Comparison of ENCODE assay signal across 1 cellular context in the genomic region with DNA sequence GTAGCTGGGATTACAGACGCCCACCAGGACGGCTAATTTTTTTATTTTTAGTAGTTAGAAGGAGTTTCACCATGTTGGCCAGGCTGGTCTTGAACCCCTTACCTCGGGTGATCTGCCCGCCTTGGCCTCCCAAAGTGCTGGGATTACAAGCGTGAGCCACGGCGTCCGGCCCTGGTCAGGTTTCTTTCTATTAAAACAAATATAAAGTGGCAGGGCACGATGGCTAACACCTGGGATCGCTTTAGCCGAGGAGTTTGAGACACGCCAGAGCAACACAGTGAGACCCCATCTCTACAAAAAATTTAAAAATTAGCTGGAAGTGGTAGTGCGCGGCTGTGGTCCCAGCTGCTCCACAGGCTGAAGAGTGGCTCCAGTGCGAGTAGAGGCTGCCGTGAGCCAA.
TF ChIP-seq lines count a peak whose summit lies in the region.

No MANE protein-coding gene starts in this region.

TF ChIP-seq in IMR-90, 13 proteins besides CTCF, POLR2A, EP300 and RAD21:
- no peak for TF ChIP-seq BHLHE40 (IDR thresholded peaks at IDR 0.05; ENCODE audit: low read depth, low read length)
- no peak for TF ChIP-seq CEBPB (IDR thresholded peaks at IDR 0.05; ENCODE audit: low read depth, low read length)
- TF ChIP-seq NFE2L2 (IDR thresholded peaks at IDR 0.05; ENCODE audit: low read depth, low read length), result no peak
- TF ChIP-seq RFX5 (IDR thresholded peaks at IDR 0.05; ENCODE audit: low read depth, low read length), result no peak
- TF ChIP-seq FOS (IDR thresholded peaks at IDR 0.05; ENCODE audit: low read depth, low read length), result no peak
- TF ChIP-seq, protein P1, sequence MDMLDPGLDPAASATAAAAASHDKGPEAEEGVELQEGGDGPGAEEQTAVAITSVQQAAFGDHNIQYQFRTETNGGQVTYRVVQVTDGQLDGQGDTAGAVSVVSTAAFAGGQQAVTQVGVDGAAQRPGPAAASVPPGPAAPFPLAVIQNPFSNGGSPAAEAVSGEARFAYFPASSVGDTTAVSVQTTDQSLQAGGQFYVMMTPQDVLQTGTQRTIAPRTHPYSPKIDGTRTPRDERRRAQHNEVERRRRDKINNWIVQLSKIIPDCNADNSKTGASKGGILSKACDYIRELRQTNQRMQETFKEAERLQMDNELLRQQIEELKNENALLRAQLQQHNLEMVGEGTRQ (IDR thresholded peaks at IDR 0.05; ENCODE audit: low read depth, low read length), result no peak
- TF ChIP-seq MAFK (IDR thresholded peaks at IDR 0.05; ENCODE audit: low read depth, low read length), result no peak
- TF ChIP-seq SMC3 (IDR thresholded peaks at IDR 0.05; ENCODE audit: low read depth, low read length), result no peak
- TF ChIP-seq RCOR1 (IDR thresholded peaks at IDR 0.05; ENCODE audit: insufficient replicate concordance, low read length), result no peak
- TF ChIP-seq, protein P2, sequence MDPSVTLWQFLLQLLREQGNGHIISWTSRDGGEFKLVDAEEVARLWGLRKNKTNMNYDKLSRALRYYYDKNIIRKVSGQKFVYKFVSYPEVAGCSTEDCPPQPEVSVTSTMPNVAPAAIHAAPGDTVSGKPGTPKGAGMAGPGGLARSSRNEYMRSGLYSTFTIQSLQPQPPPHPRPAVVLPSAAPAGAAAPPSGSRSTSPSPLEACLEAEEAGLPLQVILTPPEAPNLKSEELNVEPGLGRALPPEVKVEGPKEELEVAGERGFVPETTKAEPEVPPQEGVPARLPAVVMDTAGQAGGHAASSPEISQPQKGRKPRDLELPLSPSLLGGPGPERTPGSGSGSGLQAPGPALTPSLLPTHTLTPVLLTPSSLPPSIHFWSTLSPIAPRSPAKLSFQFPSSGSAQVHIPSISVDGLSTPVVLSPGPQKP (IDR thresholded peaks at IDR 0.05; ENCODE audit: borderline replicate concordance, low read depth, low read length), result no peak
- no peak for TF ChIP-seq MAZ (IDR thresholded peaks at IDR 0.05; ENCODE audit: borderline replicate concordance, low read depth, low read length)
- TF ChIP-seq MXI1 (IDR thresholded peaks at IDR 0.05; ENCODE audit: borderline replicate concordance, low read depth, low read length), result no peak
- no peak for TF ChIP-seq CHD1 (IDR thresholded peaks at IDR 0.05; ENCODE audit: low read depth, low read length)
